Comparison of ENCODE assay signal across 8 cellular contexts in the genomic region with DNA sequence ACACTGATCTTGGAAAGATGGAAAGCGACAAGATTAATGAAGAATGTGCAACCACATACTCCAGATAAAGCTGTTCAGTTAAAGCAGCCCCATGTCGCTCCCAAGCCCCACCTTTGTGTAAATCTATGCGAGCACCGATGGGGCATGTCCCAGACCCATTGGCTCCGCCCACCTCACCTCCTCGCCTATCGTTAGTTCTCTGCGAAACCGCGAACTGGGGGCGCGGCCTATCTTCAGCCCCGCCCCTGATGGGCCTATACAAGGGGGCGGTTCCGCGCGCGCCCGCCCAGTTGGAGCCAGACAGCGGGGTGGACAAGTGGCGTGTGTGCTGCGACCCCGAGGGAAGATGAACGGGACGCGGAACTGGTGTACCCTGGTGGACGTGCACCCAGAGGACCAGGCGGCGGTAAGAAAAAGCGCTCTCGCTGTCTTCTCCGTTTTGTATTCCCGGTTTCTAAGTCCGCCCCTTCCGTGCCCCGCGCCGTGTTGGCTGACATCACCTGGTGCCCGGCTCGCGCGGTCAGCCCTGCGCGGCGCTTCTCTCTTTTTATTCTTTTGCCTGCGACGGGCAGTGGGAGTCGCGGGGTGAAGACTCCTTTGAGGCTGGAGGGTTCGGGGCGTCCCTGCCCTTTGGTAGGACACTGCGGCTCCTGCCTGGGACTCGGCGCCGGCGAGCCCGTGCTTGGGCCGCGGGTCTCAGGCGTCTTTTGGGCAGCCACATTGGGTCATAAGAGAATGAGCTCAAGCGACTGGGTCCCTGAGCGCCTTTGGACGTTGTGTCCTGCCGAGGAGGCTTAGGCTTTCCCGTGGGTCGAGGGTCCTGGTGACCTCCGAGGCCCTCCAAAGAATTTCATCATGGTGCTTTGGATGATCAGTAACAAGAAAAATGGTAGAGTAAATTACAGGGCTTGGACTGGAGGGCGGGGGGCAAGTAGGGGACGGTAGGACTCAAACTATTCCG. TPM values are rescaled to one million over a fixed set of nuclear protein-coding genes. Genes with fewer than 3 reads are reported as not detected.
DNase-seq lines count a peak whose midpoint lies in the region; ATAC-seq and TF ChIP-seq lines count a peak whose summit lies in the region.

A gene with protein sequence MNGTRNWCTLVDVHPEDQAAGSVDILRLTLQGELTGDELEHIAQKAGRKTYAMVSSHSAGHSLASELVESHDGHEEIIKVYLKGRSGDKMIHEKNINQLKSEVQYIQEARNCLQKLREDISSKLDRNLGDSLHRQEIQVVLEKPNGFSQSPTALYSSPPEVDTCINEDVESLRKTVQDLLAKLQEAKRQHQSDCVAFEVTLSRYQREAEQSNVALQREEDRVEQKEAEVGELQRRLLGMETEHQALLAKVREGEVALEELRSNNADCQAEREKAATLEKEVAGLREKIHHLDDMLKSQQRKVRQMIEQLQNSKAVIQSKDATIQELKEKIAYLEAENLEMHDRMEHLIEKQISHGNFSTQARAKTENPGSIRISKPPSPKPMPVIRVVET (plus strand): TSS at position 289 of the 961 bp plus-strand sequence. CDS start 58 bp downstream, at position 347.

- 1% methylated on average over 58 to 69 of the region's 70 CpGs for WGBS in lower leg skin, 2 donors

- peak in 1 of 2 donors; percentile 88 for TF ChIP-seq POLR2A in lower leg skin (IDR thresholded peaks at IDR 0.05)

- intact Hi-C loops in lower leg skin (cut with DNase I; ENCODE audit: low total_unique reads): no loop called here

- ATAC-seq in HG03439 (IDR thresholded peaks at IDR 0.05; ENCODE audit: unreplicated experiment): peak; percentile 93

- H3K4me3 ChIP-seq in lower leg skin (ENCODE audit: low read depth, poor library complexity, severe bottlenecking): peak within 1 kb of the TSS; percentile 66

- DNase-seq in Ammon's horn (ENCODE audit: low spot score) (peak; percentile 94), GM19238 (ENCODE audit: insufficient read length, low spot score) (peak; percentile 85), NCI-H524 (lab: John Stamatoyannopoulos, UW) (peak; percentile 84 to 89), dermis microvascular lymphatic vessel endothelial cell (ENCODE audit: low read depth in 2 of 2) (peak; percentile 73 to 92), lower leg skin (ENCODE audit: low spot score in 2 of 2) (peak; percentile 94 to 98)
- peak; percentile 92 for DNase-seq in activated CD4-positive, alpha-beta T cell treated with anti-CD3 and anti-CD28 coated beads, Interleukin-2, amount 50 U/mL, for 4 hours
- DNase-seq in stimulated activated CD4-positive, alpha-beta T cell treated with anti-CD3 and anti-CD28 coated beads, Interleukin-4, amount 100 ng/mL, for 48 hours (ENCODE audit: low read depth in 2 of 2): peak; percentile 93 to 94

- no peak for TF ChIP-seq CTCF in lower leg skin (IDR thresholded peaks at IDR 0.05)

RNA-seq across cellular contexts. Expression of the gene that starts here (rescaled TPM):
- total RNA-seq in dermis microvascular lymphatic vessel endothelial cell (3.9 TPM in 2 replicates), lower leg skin (100 to 1,000 TPM; 140 to 186 (median 161) TPM)

Comparison
In these comparisons a context has a peak if more than half of its experiments do, and no peak if none do; other contexts are left out.
1. Peak in every context shown above with its lines: DNase-seq, ATAC-seq and H3K4me3 ChIP-seq.
2. RNA of the gene that starts here (total RNA-seq): 140 to 186 TPM in lower leg skin; 3.9 TPM in dermis microvascular lymphatic vessel endothelial cell; every median in the first group is over 10 times any median in the second.